Comparison of ENCODE assay signal across 1 cellular context in the genomic region with DNA sequence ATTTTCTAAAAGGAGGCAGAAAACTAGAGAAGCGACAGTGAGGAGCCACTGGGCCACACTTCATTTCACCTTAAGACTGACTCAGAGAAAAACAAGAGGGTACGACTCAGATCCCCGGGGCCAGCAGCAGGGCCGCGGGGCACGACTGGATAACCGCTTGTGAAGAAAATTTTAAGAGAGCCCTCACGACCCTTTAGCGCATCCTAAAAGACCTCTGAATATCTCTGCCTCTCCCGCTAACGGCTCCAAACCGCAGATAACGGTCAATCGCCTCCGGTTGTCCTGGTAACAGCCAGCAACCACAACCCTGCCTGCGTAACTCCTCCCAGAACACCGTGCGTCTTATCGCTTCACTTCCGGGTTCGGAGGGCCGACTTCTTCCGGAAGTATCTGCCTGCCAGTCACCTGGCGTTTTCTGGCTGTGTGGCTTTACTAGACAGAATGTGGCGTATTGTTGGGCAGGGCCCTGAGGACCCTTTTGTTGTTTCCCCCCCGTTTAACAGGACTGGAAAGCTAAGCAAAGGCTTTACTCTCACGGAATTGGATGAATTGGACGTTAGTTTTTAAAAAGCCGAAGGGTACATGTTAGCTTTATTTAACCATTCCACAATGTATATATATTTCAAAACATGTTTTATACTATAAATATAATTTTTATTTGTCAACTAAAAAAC.
TF ChIP-seq lines count a peak whose summit lies in the region.

No MANE protein-coding gene starts in this region.

TF ChIP-seq in HepG2, 621 proteins besides CTCF, POLR2A, EP300 and RAD21 (continued from another document and continues in another):
- TF ChIP-seq, protein P1, sequence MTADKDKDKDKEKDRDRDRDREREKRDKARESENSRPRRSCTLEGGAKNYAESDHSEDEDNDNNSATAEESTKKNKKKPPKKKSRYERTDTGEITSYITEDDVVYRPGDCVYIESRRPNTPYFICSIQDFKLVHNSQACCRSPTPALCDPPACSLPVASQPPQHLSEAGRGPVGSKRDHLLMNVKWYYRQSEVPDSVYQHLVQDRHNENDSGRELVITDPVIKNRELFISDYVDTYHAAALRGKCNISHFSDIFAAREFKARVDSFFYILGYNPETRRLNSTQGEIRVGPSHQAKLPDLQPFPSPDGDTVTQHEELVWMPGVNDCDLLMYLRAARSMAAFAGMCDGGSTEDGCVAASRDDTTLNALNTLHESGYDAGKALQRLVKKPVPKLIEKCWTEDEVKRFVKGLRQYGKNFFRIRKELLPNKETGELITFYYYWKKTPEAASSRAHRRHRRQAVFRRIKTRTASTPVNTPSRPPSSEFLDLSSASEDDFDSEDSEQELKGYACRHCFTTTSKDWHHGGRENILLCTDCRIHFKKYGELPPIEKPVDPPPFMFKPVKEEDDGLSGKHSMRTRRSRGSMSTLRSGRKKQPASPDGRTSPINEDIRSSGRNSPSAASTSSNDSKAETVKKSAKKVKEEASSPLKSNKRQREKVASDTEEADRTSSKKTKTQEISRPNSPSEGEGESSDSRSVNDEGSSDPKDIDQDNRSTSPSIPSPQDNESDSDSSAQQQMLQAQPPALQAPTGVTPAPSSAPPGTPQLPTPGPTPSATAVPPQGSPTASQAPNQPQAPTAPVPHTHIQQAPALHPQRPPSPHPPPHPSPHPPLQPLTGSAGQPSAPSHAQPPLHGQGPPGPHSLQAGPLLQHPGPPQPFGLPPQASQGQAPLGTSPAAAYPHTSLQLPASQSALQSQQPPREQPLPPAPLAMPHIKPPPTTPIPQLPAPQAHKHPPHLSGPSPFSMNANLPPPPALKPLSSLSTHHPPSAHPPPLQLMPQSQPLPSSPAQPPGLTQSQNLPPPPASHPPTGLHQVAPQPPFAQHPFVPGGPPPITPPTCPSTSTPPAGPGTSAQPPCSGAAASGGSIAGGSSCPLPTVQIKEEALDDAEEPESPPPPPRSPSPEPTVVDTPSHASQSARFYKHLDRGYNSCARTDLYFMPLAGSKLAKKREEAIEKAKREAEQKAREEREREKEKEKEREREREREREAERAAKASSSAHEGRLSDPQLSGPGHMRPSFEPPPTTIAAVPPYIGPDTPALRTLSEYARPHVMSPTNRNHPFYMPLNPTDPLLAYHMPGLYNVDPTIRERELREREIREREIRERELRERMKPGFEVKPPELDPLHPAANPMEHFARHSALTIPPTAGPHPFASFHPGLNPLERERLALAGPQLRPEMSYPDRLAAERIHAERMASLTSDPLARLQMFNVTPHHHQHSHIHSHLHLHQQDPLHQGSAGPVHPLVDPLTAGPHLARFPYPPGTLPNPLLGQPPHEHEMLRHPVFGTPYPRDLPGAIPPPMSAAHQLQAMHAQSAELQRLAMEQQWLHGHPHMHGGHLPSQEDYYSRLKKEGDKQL (CRISPR knock-in tag; IDR thresholded peaks at IDR 0.05; ENCODE audit: low read depth) = no peak
- TF ChIP-seq HOXD1 (CRISPR knock-in tag; IDR thresholded peaks at IDR 0.05) = no peak
- no peak for TF ChIP-seq ZNF564 (CRISPR knock-in tag; IDR thresholded peaks at IDR 0.05)
- peak; percentile 71 for TF ChIP-seq SPEN (CRISPR knock-in tag; IDR thresholded peaks at IDR 0.05; ENCODE audit: low read depth)
- no peak for TF ChIP-seq TBL1XR1 (IDR thresholded peaks at IDR 0.05; ENCODE audit: borderline replicate concordance, low read length, partially characterized antibody)
- TF ChIP-seq, protein P2, sequence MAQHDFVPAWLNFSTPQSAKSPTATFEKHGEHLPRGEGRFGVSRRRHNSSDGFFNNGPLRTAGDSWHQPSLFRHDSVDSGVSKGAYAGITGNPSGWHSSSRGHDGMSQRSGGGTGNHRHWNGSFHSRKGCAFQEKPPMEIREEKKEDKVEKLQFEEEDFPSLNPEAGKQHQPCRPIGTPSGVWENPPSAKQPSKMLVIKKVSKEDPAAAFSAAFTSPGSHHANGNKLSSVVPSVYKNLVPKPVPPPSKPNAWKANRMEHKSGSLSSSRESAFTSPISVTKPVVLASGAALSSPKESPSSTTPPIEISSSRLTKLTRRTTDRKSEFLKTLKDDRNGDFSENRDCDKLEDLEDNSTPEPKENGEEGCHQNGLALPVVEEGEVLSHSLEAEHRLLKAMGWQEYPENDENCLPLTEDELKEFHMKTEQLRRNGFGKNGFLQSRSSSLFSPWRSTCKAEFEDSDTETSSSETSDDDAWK (CRISPR knock-in tag; IDR thresholded peaks at IDR 0.05) = no peak
- no peak for TF ChIP-seq ZNF629 (CRISPR knock-in tag; conservative IDR thresholded peaks at IDR 0.05)
- TF ChIP-seq ZNF124 (CRISPR knock-in tag; IDR thresholded peaks at IDR 0.05) = 0 out of 2 replicates have a peak, but pooled peaks have one; percentile 45
- no peak for TF ChIP-seq ZNF317 (CRISPR knock-in tag; IDR thresholded peaks at IDR 0.05)
- TF ChIP-seq ZNF224 (CRISPR knock-in tag; IDR thresholded peaks at IDR 0.05) = no peak
- TF ChIP-seq PTBP1 (IDR thresholded peaks at IDR 0.05; ENCODE audit: low read depth, low read length, poor library complexity, severe bottlenecking) = no peak
- TF ChIP-seq FOXA1 (IDR thresholded peaks at IDR 0.05) = no peak
- TF ChIP-seq FOXA1 (CRISPR knock-in tag; IDR thresholded peaks at IDR 0.05) = no peak
- TF ChIP-seq, protein P3, sequence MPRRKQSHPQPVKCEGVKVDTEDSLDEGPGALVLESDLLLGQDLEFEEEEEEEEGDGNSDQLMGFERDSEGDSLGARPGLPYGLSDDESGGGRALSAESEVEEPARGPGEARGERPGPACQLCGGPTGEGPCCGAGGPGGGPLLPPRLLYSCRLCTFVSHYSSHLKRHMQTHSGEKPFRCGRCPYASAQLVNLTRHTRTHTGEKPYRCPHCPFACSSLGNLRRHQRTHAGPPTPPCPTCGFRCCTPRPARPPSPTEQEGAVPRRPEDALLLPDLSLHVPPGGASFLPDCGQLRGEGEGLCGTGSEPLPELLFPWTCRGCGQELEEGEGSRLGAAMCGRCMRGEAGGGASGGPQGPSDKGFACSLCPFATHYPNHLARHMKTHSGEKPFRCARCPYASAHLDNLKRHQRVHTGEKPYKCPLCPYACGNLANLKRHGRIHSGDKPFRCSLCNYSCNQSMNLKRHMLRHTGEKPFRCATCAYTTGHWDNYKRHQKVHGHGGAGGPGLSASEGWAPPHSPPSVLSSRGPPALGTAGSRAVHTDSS (CRISPR knock-in tag; conservative IDR thresholded peaks at IDR 0.05) = no peak
- peak; percentile 99 for TF ChIP-seq KAT8 (CRISPR knock-in tag; IDR thresholded peaks at IDR 0.05)
- TF ChIP-seq, protein P4, sequence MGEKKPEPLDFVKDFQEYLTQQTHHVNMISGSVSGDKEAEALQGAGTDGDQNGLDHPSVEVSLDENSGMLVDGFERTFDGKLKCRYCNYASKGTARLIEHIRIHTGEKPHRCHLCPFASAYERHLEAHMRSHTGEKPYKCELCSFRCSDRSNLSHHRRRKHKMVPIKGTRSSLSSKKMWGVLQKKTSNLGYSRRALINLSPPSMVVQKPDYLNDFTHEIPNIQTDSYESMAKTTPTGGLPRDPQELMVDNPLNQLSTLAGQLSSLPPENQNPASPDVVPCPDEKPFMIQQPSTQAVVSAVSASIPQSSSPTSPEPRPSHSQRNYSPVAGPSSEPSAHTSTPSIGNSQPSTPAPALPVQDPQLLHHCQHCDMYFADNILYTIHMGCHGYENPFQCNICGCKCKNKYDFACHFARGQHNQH (CRISPR knock-in tag; IDR thresholded peaks at IDR 0.05) = peak; percentile 75; the same call in 1 of the 2 replicates
- TF ChIP-seq ZBTB38 (CRISPR knock-in tag; IDR thresholded peaks at IDR 0.05) = 0 out of 2 replicates have a peak, but pooled peaks have one; percentile 49
- TF ChIP-seq CBFB (CRISPR knock-in tag; IDR thresholded peaks at IDR 0.05) = peak; percentile 54; the same call in 1 of the 2 replicates
- TF ChIP-seq ZBTB7B (CRISPR knock-in tag; IDR thresholded peaks at IDR 0.05) = no peak; the same call in 1 of the 2 replicates
- TF ChIP-seq, protein P5, sequence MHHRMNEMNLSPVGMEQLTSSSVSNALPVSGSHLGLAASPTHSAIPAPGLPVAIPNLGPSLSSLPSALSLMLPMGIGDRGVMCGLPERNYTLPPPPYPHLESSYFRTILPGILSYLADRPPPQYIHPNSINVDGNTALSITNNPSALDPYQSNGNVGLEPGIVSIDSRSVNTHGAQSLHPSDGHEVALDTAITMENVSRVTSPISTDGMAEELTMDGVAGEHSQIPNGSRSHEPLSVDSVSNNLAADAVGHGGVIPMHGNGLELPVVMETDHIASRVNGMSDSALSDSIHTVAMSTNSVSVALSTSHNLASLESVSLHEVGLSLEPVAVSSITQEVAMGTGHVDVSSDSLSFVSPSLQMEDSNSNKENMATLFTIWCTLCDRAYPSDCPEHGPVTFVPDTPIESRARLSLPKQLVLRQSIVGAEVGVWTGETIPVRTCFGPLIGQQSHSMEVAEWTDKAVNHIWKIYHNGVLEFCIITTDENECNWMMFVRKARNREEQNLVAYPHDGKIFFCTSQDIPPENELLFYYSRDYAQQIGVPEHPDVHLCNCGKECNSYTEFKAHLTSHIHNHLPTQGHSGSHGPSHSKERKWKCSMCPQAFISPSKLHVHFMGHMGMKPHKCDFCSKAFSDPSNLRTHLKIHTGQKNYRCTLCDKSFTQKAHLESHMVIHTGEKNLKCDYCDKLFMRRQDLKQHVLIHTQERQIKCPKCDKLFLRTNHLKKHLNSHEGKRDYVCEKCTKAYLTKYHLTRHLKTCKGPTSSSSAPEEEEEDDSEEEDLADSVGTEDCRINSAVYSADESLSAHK (CRISPR knock-in tag; IDR thresholded peaks at IDR 0.05; ENCODE audit: borderline replicate concordance) = no peak; the same call in 1 of the 2 replicates
- TF ChIP-seq, protein P6, sequence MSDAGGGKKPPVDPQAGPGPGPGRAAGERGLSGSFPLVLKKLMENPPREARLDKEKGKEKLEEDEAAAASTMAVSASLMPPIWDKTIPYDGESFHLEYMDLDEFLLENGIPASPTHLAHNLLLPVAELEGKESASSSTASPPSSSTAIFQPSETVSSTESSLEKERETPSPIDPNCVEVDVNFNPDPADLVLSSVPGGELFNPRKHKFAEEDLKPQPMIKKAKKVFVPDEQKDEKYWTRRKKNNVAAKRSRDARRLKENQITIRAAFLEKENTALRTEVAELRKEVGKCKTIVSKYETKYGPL (CRISPR knock-in tag; IDR thresholded peaks at IDR 0.05) = no peak
- TF ChIP-seq RBM22 (optimal IDR thresholded peaks at IDR 0.05; ENCODE audit: low read length) = peak; percentile 61
- TF ChIP-seq, protein P7, sequence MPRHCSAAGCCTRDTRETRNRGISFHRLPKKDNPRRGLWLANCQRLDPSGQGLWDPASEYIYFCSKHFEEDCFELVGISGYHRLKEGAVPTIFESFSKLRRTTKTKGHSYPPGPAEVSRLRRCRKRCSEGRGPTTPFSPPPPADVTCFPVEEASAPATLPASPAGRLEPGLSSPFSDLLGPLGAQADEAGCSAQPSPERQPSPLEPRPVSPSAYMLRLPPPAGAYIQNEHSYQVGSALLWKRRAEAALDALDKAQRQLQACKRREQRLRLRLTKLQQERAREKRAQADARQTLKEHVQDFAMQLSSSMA (CRISPR knock-in tag; IDR thresholded peaks at IDR 0.05) = no peak
- no peak for TF ChIP-seq ARNT (IDR thresholded peaks at IDR 0.05)
- no peak for TF ChIP-seq SMAD3 (CRISPR knock-in tag; IDR thresholded peaks at IDR 0.05)
- no peak for TF ChIP-seq ISX (CRISPR knock-in tag; conservative IDR thresholded peaks at IDR 0.05)
- no peak for TF ChIP-seq GZF1 (CRISPR knock-in tag; IDR thresholded peaks at IDR 0.05)
- TF ChIP-seq, protein P8, sequence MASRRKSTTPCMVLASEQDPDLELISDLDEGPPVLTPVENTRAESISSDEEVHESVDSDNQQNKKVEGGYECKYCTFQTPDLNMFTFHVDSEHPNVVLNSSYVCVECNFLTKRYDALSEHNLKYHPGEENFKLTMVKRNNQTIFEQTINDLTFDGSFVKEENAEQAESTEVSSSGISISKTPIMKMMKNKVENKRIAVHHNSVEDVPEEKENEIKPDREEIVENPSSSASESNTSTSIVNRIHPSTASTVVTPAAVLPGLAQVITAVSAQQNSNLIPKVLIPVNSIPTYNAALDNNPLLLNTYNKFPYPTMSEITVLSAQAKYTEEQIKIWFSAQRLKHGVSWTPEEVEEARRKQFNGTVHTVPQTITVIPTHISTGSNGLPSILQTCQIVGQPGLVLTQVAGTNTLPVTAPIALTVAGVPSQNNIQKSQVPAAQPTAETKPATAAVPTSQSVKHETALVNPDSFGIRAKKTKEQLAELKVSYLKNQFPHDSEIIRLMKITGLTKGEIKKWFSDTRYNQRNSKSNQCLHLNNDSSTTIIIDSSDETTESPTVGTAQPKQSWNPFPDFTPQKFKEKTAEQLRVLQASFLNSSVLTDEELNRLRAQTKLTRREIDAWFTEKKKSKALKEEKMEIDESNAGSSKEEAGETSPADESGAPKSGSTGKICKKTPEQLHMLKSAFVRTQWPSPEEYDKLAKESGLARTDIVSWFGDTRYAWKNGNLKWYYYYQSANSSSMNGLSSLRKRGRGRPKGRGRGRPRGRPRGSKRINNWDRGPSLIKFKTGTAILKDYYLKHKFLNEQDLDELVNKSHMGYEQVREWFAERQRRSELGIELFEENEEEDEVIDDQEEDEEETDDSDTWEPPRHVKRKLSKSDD (CRISPR knock-in tag; IDR thresholded peaks at IDR 0.05; ENCODE audit: low read depth) = no peak
- no peak for TF ChIP-seq NCOR1 (IDR thresholded peaks at IDR 0.05; ENCODE audit: borderline replicate concordance, low read length)
- TF ChIP-seq ZNF557 (CRISPR knock-in tag; IDR thresholded peaks at IDR 0.05) = no peak
- TF ChIP-seq, protein P9, sequence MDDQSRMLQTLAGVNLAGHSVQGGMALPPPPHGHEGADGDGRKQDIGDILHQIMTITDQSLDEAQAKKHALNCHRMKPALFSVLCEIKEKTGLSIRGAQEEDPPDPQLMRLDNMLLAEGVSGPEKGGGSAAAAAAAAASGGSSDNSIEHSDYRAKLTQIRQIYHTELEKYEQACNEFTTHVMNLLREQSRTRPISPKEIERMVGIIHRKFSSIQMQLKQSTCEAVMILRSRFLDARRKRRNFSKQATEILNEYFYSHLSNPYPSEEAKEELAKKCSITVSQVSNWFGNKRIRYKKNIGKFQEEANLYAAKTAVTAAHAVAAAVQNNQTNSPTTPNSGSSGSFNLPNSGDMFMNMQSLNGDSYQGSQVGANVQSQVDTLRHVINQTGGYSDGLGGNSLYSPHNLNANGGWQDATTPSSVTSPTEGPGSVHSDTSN (CRISPR knock-in tag; IDR thresholded peaks at IDR 0.05; ENCODE audit: borderline replicate concordance) = no peak
- TF ChIP-seq CC2D1A (CRISPR knock-in tag; IDR thresholded peaks at IDR 0.05) = no peak
- TF ChIP-seq ZNF33A (CRISPR knock-in tag; IDR thresholded peaks at IDR 0.05; ENCODE audit: borderline replicate concordance) = no peak
- TF ChIP-seq HOXA9 (CRISPR knock-in tag; IDR thresholded peaks at IDR 0.05; ENCODE audit: borderline replicate concordance) = no peak
- TF ChIP-seq ZNF660 (CRISPR knock-in tag; IDR thresholded peaks at IDR 0.05; ENCODE audit: borderline replicate concordance, low read depth) = no peak
- peak; percentile 42 for TF ChIP-seq ASH2L (IDR thresholded peaks at IDR 0.05; ENCODE audit: insufficient read length, low read depth, low read length)
- no peak for TF ChIP-seq DNMT3B (CRISPR knock-in tag; conservative IDR thresholded peaks at IDR 0.05)
- TF ChIP-seq PLRG1 (conservative IDR thresholded peaks at IDR 0.05) = no peak
- TF ChIP-seq, protein P10, sequence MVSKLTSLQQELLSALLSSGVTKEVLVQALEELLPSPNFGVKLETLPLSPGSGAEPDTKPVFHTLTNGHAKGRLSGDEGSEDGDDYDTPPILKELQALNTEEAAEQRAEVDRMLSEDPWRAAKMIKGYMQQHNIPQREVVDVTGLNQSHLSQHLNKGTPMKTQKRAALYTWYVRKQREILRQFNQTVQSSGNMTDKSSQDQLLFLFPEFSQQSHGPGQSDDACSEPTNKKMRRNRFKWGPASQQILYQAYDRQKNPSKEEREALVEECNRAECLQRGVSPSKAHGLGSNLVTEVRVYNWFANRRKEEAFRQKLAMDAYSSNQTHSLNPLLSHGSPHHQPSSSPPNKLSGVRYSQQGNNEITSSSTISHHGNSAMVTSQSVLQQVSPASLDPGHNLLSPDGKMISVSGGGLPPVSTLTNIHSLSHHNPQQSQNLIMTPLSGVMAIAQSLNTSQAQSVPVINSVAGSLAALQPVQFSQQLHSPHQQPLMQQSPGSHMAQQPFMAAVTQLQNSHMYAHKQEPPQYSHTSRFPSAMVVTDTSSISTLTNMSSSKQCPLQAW (CRISPR knock-in tag; IDR thresholded peaks at IDR 0.05) = peak; percentile 69; the same call in 1 of the 2 replicates
